In genomic region chr10:59670269-59670668, GRCh38 we compare ENCODE assay signal across 17 cellular contexts. TPM values are rescaled to one million over a fixed set of nuclear protein-coding genes. Genes with fewer than 3 reads are reported as not detected.
DNase-seq lines count a peak whose midpoint lies in the region; ATAC-seq and TF ChIP-seq lines count a peak whose summit lies in the region.
"Had no signal": no experiment of that assay in that cellular context is flagged by ENCODE, and none has a peak within 500 bp of the region (broad histone marks: within the 10 kb centered on the region; RNA-seq: fewer than 3 reads in every experiment).

No MANE protein-coding gene starts in this region.

- H3K27ac ChIP-seq in DOHH2 (ENCODE audit: low read depth, low read length): peak overlapping the region; percentile 10
- H3K27ac ChIP-seq in osteoblast (ENCODE audit: low read depth, low read length): no peak overlapping the region

- H3K4me3 ChIP-seq in DOHH2 (ENCODE audit: low read length) (no peak overlapping the region), osteoblast (ENCODE audit: insufficient read depth, low read length) (no peak overlapping the region)
- H3K4me3 ChIP-seq: BLaER1 treated with 17β-estradiol and CSF1 and Interleukin-3, amounts not matched to agents 10 nM and 100 nM; GM12878; GM23338 had no signal

- H2AFZ ChIP-seq in osteoblast (ENCODE audit: low read length): peak overlapping the region; percentile 14
- H2AFZ ChIP-seq: GM23338 had no signal

- H3F3A ChIP-seq in DOHH2 (ENCODE audit: control insufficient read depth, insufficient read depth): peaks cover 5% of the 10 kb centered on the region; the same call in 1 of the 2 replicates

- H3K4me1 ChIP-seq in DOHH2 (ENCODE audit: control insufficient read depth, low read length) (peaks cover 51% of the 10 kb centered on the region), osteoblast (ENCODE audit: insufficient read depth, low read length) (peaks cover 4% of the 10 kb centered on the region)

- no peak for ATAC-seq in HG03521 (IDR thresholded peaks at IDR 0.05; ENCODE audit: unreplicated experiment)
- ATAC-seq: GM12878, GM23338, HCT116 had no signal

- H4K20me1 ChIP-seq in DOHH2 (ENCODE audit: control insufficient read depth, insufficient read depth, low read depth, low read length): no peaks in the 10 kb centered on the region
- H4K20me1 ChIP-seq in osteoblast (ENCODE audit: insufficient read depth, low read length): no peaks in the 10 kb centered on the region
- H4K20me1 ChIP-seq: BLaER1 treated with 17β-estradiol and CSF1 and Interleukin-3, amounts not matched to agents 10 nM and 100 nM had no signal

- TF ChIP-seq CTCF in DOHH2 (IDR thresholded peaks at IDR 0.05; ENCODE audit: low read depth, low read length, poor library complexity, severe bottlenecking): no peak
- no peak for TF ChIP-seq CTCF in osteoblast (IDR thresholded peaks at IDR 0.05; ENCODE audit: extremely low read depth, low read depth, low read length)

- no peaks in the 10 kb centered on the region for H3K9me2 ChIP-seq in DOHH2 (replicated peaks; ENCODE audit: control insufficient read depth, low read length)

- no peaks in the 10 kb centered on the region for H3K36me3 ChIP-seq in DOHH2 (ENCODE audit: control insufficient read depth, low read length)
- no peaks in the 10 kb centered on the region for H3K36me3 ChIP-seq in osteoblast (ENCODE audit: insufficient read depth, low read length)
- H3K36me3 ChIP-seq: BLaER1 treated with 17β-estradiol and CSF1 and Interleukin-3, amounts not matched to agents 10 nM and 100 nM had no signal

- no peaks in the 10 kb centered on the region for H3K9me3 ChIP-seq in DOHH2 (ENCODE audit: control insufficient read depth, insufficient read depth, low read length)
- H3K9me3 ChIP-seq in osteoblast (ENCODE audit: low read depth, low read length): no peaks in the 10 kb centered on the region

- no peaks in the 10 kb centered on the region for H3K79me2 ChIP-seq in DOHH2 (ENCODE audit: control insufficient read depth, low read length)
- no peaks in the 10 kb centered on the region for H3K79me2 ChIP-seq in osteoblast (ENCODE audit: insufficient read depth, low read length)

- DNase-seq in NCI-H2171 treated with DMSO at 0.1 percent for 48 hours (lab: John Stamatoyannopoulos, UW) (peak; percentile 3), NCI-H2171 (lab: John Stamatoyannopoulos, UW) (no peak), osteoblast (ENCODE audit: insufficient read length, low spot score, missing footprints) (no peak), SHP77 (lab: John Stamatoyannopoulos, UW) (no peak)
- DNase-seq: CD4-positive, alpha-beta T cell; CD8-positive, alpha-beta memory T cell; DMS153; DND-41; EL; GDM1; H9 had no signal

- H3K4me2 ChIP-seq in DOHH2 (ENCODE audit: low read length): peak overlapping the region; percentile 50
- no peak overlapping the region for H3K4me2 ChIP-seq in osteoblast (ENCODE audit: insufficient read depth, low read length)
- H3K4me2 ChIP-seq: GM23338 had no signal

- H3K27me3 ChIP-seq in DOHH2 (ENCODE audit: control insufficient read depth, low read length): no peaks in the 10 kb centered on the region
- no peaks in the 10 kb centered on the region for H3K27me3 ChIP-seq in osteoblast (ENCODE audit: insufficient read depth, low read length)
- H3K27me3 ChIP-seq: BLaER1 treated with 17β-estradiol and CSF1 and Interleukin-3, amounts not matched to agents 10 nM and 100 nM had no signal

RNA-seq across cellular contexts. Expression of gene SLC16A9, which starts 39.4 kb away (rescaled TPM):
- total RNA-seq in osteoblast: 0.72 and 1.2 TPM in 2 replicates
- total RNA-seq: CD4-positive, alpha-beta T cell had no signal
